Comparison of ENCODE assay signal across 9 cellular contexts in the genomic region with DNA sequence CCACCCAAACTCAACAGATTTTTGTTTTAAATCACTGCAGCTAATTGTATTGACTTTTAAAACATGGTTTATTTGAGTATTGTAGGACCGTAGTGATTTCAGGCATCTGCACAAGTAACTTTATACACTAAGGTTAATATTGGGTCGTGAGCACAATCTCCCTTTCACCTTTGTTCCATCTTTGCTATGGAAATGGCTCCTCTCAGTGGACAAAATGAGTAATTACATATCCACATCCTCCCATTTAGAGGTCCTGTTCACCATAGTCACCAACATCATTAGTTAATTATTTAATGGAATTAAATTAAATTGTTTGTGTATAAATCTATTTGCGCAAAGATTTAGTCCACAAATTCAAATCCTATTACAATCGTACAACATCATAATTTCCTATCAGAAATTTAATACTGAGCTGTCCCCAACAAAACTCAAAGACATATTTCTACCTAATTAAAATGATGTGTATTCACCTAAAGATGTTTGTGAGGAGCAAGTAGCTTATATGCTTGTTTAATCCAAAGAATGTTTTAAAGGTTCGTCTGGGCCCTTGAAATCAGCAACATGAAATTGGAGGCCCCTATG.
DNase-seq lines count a peak whose midpoint lies in the region; ATAC-seq and TF ChIP-seq lines count a peak whose summit lies in the region.
"Had no signal": no experiment of that assay in that cellular context is flagged by ENCODE, and none has a peak within 500 bp of the region (broad histone marks: within the 10 kb centered on the region; RNA-seq: fewer than 3 reads in every experiment).

No MANE protein-coding gene starts in this region.

- intact Hi-C loops in activated CD4-positive, alpha-beta T cell treated with anti-CD3 and anti-CD28 coated beads, Interleukin-2, amount 10 ng/mL, durations not matched to agents 24 days and 14 days (cut with micrococcal nuclease) = loop anchor here (1.0 to 2.0 kb wide), 4 partner anchors 838 to 1122 kb away; no protein-coding TSS in a partner anchor

- no peak overlapping the region for H3K27ac Mint-ChIP-seq in activated CD4-positive, alpha-beta T cell treated with anti-CD3 and anti-CD28 coated beads, Interleukin-2, amount 10 ng/mL, durations not matched to agents 24 days and 14 days
- H3K27ac Mint-ChIP-seq in nephron = peak overlapping the region; percentile 75 to 95 (median 87)
- H3K27ac Mint-ChIP-seq: activated naive CD8-positive, alpha-beta T cell had no signal

- POLR2A ChIA-PET in RWPE1 (lab: Yijun Ruan, JAX; ENCODE audit: low non-redundant PET) = no interaction called here

- no peaks in the 10 kb centered on the region for H3K9me3 Mint-ChIP-seq in activated CD4-positive, alpha-beta T cell treated with anti-CD3 and anti-CD28 coated beads, Interleukin-2, amount 10 ng/mL, durations not matched to agents 24 days and 14 days
- peaks cover 6% of the 10 kb centered on the region for H3K9me3 Mint-ChIP-seq in nephron

- TF ChIP-seq CTCF in RWPE1 (conservative IDR thresholded peaks at IDR 0.05; ENCODE audit: low read depth) = peak; percentile 67
- peak; percentile 74 for TF ChIP-seq CTCF in epithelial cell of proximal tubule (conservative IDR thresholded peaks at IDR 0.05; ENCODE audit: low read depth, low read length)
- TF ChIP-seq CTCF in nephron (IDR thresholded peaks at IDR 0.05; ENCODE audit: unreplicated experiment in 3 of 3) = peak; percentile 75 to 89 (median 83)

- no peak overlapping the region for H3K4me3 Mint-ChIP-seq in activated CD4-positive, alpha-beta T cell treated with anti-CD3 and anti-CD28 coated beads, Interleukin-2, amount 10 ng/mL, durations not matched to agents 24 days and 14 days
- H3K4me3 Mint-ChIP-seq in nephron = peak overlapping the region in 1 of 3 experiments; percentile 17
- H3K4me3 Mint-ChIP-seq: activated naive CD8-positive, alpha-beta T cell had no signal

- DNase-seq in activated CD4-positive, alpha-beta T cell treated with anti-CD3 and anti-CD28 coated beads, Interleukin-2, amount 10 ng/mL, durations not matched to agents 24 days and 14 days = peak; percentile 63
- DNase-seq in activated CD4-positive, alpha-beta T cell treated with anti-CD3 and anti-CD28 coated beads for 4 hours = no peak
- DNase-seq in HuH-7 (ENCODE audit: low spot score) = peak; percentile 27
- peak; percentile 67 for DNase-seq in RWPE1 (ENCODE audit: low spot score)
- DNase-seq in epithelial cell of proximal tubule (ENCODE audit: low read depth) = peak; percentile 31

- H3K27me3 Mint-ChIP-seq in activated CD4-positive, alpha-beta T cell treated with anti-CD3 and anti-CD28 coated beads, Interleukin-2, amount 10 ng/mL, durations not matched to agents 24 days and 14 days = no peaks in the 10 kb centered on the region
- no peaks in the 10 kb centered on the region for H3K27me3 Mint-ChIP-seq in nephron (ENCODE audit: low read depth)
- H3K27me3 Mint-ChIP-seq: activated naive CD8-positive, alpha-beta T cell had no signal

- ATAC-seq in HG02571 (IDR thresholded peaks at IDR 0.05; ENCODE audit: unreplicated experiment) = no peak
- ATAC-seq in HG03108 (IDR thresholded peaks at IDR 0.05; ENCODE audit: unreplicated experiment) = no peak

- H3K4me3 ChIP-seq in epithelial cell of proximal tubule (ENCODE audit: low read depth, low read length) = no peak overlapping the region

- CTCF ChIA-PET in RWPE1 (lab: Yijun Ruan, JAX) = interaction anchor here (0.6 to 1.8 kb wide), 12 partner anchors 17 to 910 kb away, joined by 3 to 8 read pairs (median 3); a partner anchor contains a TSS

- no peaks in the 10 kb centered on the region for H3K4me1 Mint-ChIP-seq in activated CD4-positive, alpha-beta T cell treated with anti-CD3 and anti-CD28 coated beads, Interleukin-2, amount 10 ng/mL, durations not matched to agents 24 days and 14 days
- peaks cover 25% of the 10 kb centered on the region for H3K4me1 Mint-ChIP-seq in nephron

- no peak overlapping the region for H3K27ac ChIP-seq in RWPE1

- H3K36me3 Mint-ChIP-seq in activated CD4-positive, alpha-beta T cell treated with anti-CD3 and anti-CD28 coated beads, Interleukin-2, amount 10 ng/mL, durations not matched to agents 24 days and 14 days (ENCODE audit: low read depth) = no peaks in the 10 kb centered on the region
- no peaks in the 10 kb centered on the region for H3K36me3 Mint-ChIP-seq in nephron (ENCODE audit: low read depth)
- H3K36me3 Mint-ChIP-seq: activated naive CD8-positive, alpha-beta T cell had no signal

Comparison
In these comparisons a context has a peak if more than half of its experiments do, and no peak if none do; other contexts are left out.
1. DNase-seq: peak in activated CD4-positive, alpha-beta T cell treated with anti-CD3 and anti-CD28 coated beads, Interleukin-2, amount 10 ng/mL, durations not matched to agents 24 days and 14 days (single experiment), HuH-7 (single experiment), RWPE1 (single experiment) and epithelial cell of proximal tubule (single experiment); none in activated CD4-positive, alpha-beta T cell treated with anti-CD3 and anti-CD28 coated beads for 4 hours (0 of 2).
2. Peak in every context shown above with its lines, with median percentiles within 50 percentile points of each other: CTCF ChIP-seq.